ENCODE assay signal across 1 cellular context in genomic region chr1:40363721-40364120, GRCh38.
TF ChIP-seq lines count a peak whose summit lies in the region.

No MANE protein-coding gene starts in this region.

TF ChIP-seq in K562, 482 proteins besides CTCF, POLR2A, EP300 and RAD21 (continued from another document):
- TF ChIP-seq FOSL1 (tag; conservative IDR thresholded peaks at IDR 0.05) = peak; percentile 48
